In genomic region chr15:41840092-41840491, GRCh38 we compare ENCODE assay signal across 20 cellular contexts.
"Had no signal": no experiment of that assay in that cellular context is flagged by ENCODE, and none has a peak within 500 bp of the region (broad histone marks: within the 10 kb centered on the region; RNA-seq: fewer than 3 reads in every experiment).

No MANE protein-coding gene starts in this region.

- H3K9me3 ChIP-seq: colonic mucosa, left ventricle myocardium inferior, lower lobe of right lung, ovary, right atrium auricular region, sigmoid colon, testis, tibial nerve, upper lobe of right lung, vagina had no signal

- H3K27me3 ChIP-seq: colonic mucosa, ovary, right atrium auricular region, sigmoid colon, testis, tibial nerve, upper lobe of right lung, vagina had no signal

- H3K4me1 ChIP-seq: colonic mucosa, right atrium auricular region, sigmoid colon, testis, tibial nerve had no signal

- H3K27ac ChIP-seq: colonic mucosa, left ventricle myocardium inferior, ovary, right atrium auricular region, sigmoid colon, testis, tibial nerve, upper lobe of right lung had no signal

- DNase-seq: colonic mucosa; dermis blood vessel endothelial cell; effector CD4-positive, alpha-beta T cell; endodermal cell; kidney; left cardiac atrium; left ventricle myocardium inferior; lower lobe of right lung; natural killer cell; nucleus accumbens; ovary; sigmoid colon; small intestine; stimulated activated CD4-positive, alpha-beta T cell treated with anti-CD3 and anti-CD28 coated beads, Interleukin-12 subunit alpha, Interleukin-12 subunit beta, amount 100 ng/mL, for 4 hours; stimulated activated naive CD4-positive, alpha-beta T cell; testis; upper lobe of right lung had no signal

- H3K36me3 ChIP-seq: colonic mucosa, ovary had no signal

- H3K4me3 ChIP-seq: colonic mucosa, left ventricle myocardium inferior, lower lobe of right lung, ovary, right atrium auricular region, sigmoid colon, testis, tibial nerve, upper lobe of right lung had no signal
